8 cellular contexts compared by ENCODE assay signal in genomic region chr7:140316165-140316661, GRCh38.
DNase-seq lines count a peak whose midpoint lies in the region; ATAC-seq and TF ChIP-seq lines count a peak whose summit lies in the region.

No MANE protein-coding gene starts in this region.

- peak overlapping the region in 4 of 5 experiments; percentile 12 to 58 (median 18) for H3K4me3 Mint-ChIP-seq in brain

- no peaks in the 10 kb centered on the region for H3K36me3 ChIP-seq in BLaER1 treated with 17β-estradiol and CSF1 and Interleukin-3, amounts not matched to agents 10 nM and 100 nM

- peaks cover 9 to 29% (median 19%) of the 10 kb centered on the region in 11 experiments for H3K9me3 ChIP-seq in BLaER1 treated with 17β-estradiol and CSF1 and Interleukin-3, amounts not matched to agents 10 nM and 100 nM (replicated peaks in 1 of 11)

- peaks cover 71% of the 10 kb centered on the region for H3K36me3 Mint-ChIP-seq in brain

- H3K4me1 Mint-ChIP-seq in brain, result peaks cover 22% of the 10 kb centered on the region

- peak overlapping the region in 5 of 10 experiments; percentile 19 to 43 (median 25); a peak in 7 of 20 replicates for H3K4me3 ChIP-seq in BLaER1 treated with 17β-estradiol and CSF1 and Interleukin-3, amounts not matched to agents 10 nM and 100 nM

- H3K4me2 ChIP-seq in BLaER1 treated with 17β-estradiol and CSF1 and Interleukin-3, amounts not matched to agents 10 nM and 100 nM, result peak overlapping the region in 10 of 11 experiments; percentile 16 to 92 (median 78); a peak in 17 of 22 replicates

- DNase-seq in M059J (ENCODE audit: low read depth) (peak; percentile 85), kidney tubule cell (ENCODE audit: low spot score) (peak; percentile 96), superior temporal gyrus (ENCODE audit: extremely low spot score) (peak; percentile 85), KG1 (lab: John Stamatoyannopoulos, UW) (no peak), NCI-H1417 (lab: John Stamatoyannopoulos, UW) (no peak)

- peaks cover 7 to 96% (median 60%) of the 10 kb centered on the region in 10 experiments; a peak in 18 of 20 replicates for H3K4me1 ChIP-seq in BLaER1 treated with 17β-estradiol and CSF1 and Interleukin-3, amounts not matched to agents 10 nM and 100 nM

- peak overlapping the region in 7 of 11 experiments; percentile 39 to 68 (median 61); a peak in 8 of 22 replicates for H3K9ac ChIP-seq in BLaER1 treated with 17β-estradiol and CSF1 and Interleukin-3, amounts not matched to agents 10 nM and 100 nM

- peaks cover 22 to 34% (median 26%) of the 10 kb centered on the region in 5 experiments for H3K9me3 Mint-ChIP-seq in brain

- peak overlapping the region in 9 of 11 experiments; percentile 14 to 80 (median 56); a peak in 15 of 22 replicates for H3K27ac ChIP-seq in BLaER1 treated with 17β-estradiol and CSF1 and Interleukin-3, amounts not matched to agents 10 nM and 100 nM

- H3K27ac Mint-ChIP-seq in brain, result peak overlapping the region in 4 of 5 experiments; percentile 56 to 91 (median 74)

- H4K20me1 ChIP-seq in BLaER1 treated with 17β-estradiol and CSF1 and Interleukin-3, amounts not matched to agents 10 nM and 100 nM, result no peaks in the 10 kb centered on the region

- ATAC-seq in HG03521 (IDR thresholded peaks at IDR 0.05; ENCODE audit: unreplicated experiment), result no peak

- TF ChIP-seq CTCF in brain (conservative IDR thresholded peaks at IDR 0.05), result no peak

- no peaks in the 10 kb centered on the region for H3K27me3 ChIP-seq in BLaER1 treated with 17β-estradiol and CSF1 and Interleukin-3, amounts not matched to agents 10 nM and 100 nM

- no peaks in the 10 kb centered on the region for H3K27me3 Mint-ChIP-seq in brain

Comparison
In these comparisons a context has a peak if more than half of its experiments do, and no peak if none do; other contexts are left out.
1. DNase-seq: peak in M059J (single experiment), kidney tubule cell (single experiment) and superior temporal gyrus (single experiment); none in KG1 (single experiment) and NCI-H1417 (0 of 3).